In the genomic region with DNA sequence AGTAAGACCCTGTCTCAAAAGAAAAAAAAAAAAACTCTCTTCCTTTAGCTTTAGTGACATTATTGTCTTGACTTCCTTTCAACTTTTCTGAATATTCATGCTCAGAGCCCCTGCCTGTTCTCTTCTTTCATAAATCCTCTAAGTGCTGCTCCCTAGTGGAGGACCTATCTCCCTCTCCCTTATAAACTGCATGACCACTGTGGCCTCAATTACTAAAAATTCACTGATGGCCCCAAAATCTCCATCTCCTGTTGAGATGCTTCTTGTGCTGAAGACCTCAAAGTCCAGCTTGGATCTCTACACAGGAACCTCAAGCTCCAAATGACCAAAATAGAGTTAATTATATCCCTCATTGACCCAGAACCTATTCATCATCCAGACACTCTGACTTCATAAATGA, we compare ENCODE assay signal across 10 cellular contexts. TPM values are rescaled to one million over a fixed set of nuclear protein-coding genes. Genes with fewer than 3 reads are reported as not detected.
DNase-seq lines count a peak whose midpoint lies in the region; ATAC-seq and TF ChIP-seq lines count a peak whose summit lies in the region.
"Had no signal": no experiment of that assay in that cellular context is flagged by ENCODE, and none has a peak within 500 bp of the region (broad histone marks: within the 10 kb centered on the region; RNA-seq: fewer than 3 reads in every experiment).

No MANE protein-coding gene starts in this region.

- H3K9me3 ChIP-seq in DOHH2 (ENCODE audit: control insufficient read depth, insufficient read depth, low read length) (no peaks in the 10 kb centered on the region), right lobe of liver (no peaks in the 10 kb centered on the region)

- ATAC-seq in right lobe of liver = peak in 3 of 4 donors; percentile 36 to 47 (median 45)
- no peak for ATAC-seq in HG03159 (IDR thresholded peaks at IDR 0.05; ENCODE audit: unreplicated experiment)
- no peak for ATAC-seq in HG02970 (IDR thresholded peaks at IDR 0.05; ENCODE audit: low FRiP score, unreplicated experiment)

- H3K4me2 ChIP-seq in DOHH2 (ENCODE audit: low read length) = no peak overlapping the region

- DNase-seq in GM20000 (ENCODE audit: low spot score) (peak; percentile 45), RPMI8226 (peak; percentile 7), right lobe of liver (no peak)
- DNase-seq in stimulated activated CD4-positive, alpha-beta T cell treated with anti-CD3 and anti-CD28 coated beads, Interleukin-15, amount 100 ng/mL, for 24 hours = no peak
- DNase-seq: amniotic stem cell, NCI-H1436 treated with DMSO at 0.1 percent for 48 hours had no signal

- H3K4me3 ChIP-seq in DOHH2 (ENCODE audit: low read length) = no peak overlapping the region
- H3K4me3 ChIP-seq in right lobe of liver = no peak overlapping the region

- TF ChIP-seq CTCF in DOHH2 (IDR thresholded peaks at IDR 0.05; ENCODE audit: low read depth, low read length, poor library complexity, severe bottlenecking) = peak; percentile 56
- peak; percentile 17 for TF ChIP-seq CTCF in GM20000 (IDR thresholded peaks at IDR 0.05; ENCODE audit: extremely low read depth, missing control alignments)
- TF ChIP-seq CTCF in right lobe of liver (IDR thresholded peaks at IDR 0.05) = peak in 3 of 4 donors; percentile 18 to 38 (median 28)

- no peaks in the 10 kb centered on the region for H3K4me1 ChIP-seq in DOHH2 (ENCODE audit: control insufficient read depth, low read length)
- H3K4me1 ChIP-seq in right lobe of liver = no peaks in the 10 kb centered on the region

- H3K27ac ChIP-seq in DOHH2 (ENCODE audit: low read depth, low read length) (no peak overlapping the region), right lobe of liver (no peak overlapping the region)

- no peaks in the 10 kb centered on the region for H3K9me2 ChIP-seq in DOHH2 (replicated peaks; ENCODE audit: control insufficient read depth, low read length)

- no peaks in the 10 kb centered on the region for H3K36me3 ChIP-seq in DOHH2 (ENCODE audit: control insufficient read depth, low read length)
- H3K36me3 ChIP-seq in right lobe of liver = no peaks in the 10 kb centered on the region

- H3K27me3 ChIP-seq in DOHH2 (ENCODE audit: control insufficient read depth, low read length) (no peaks in the 10 kb centered on the region), right lobe of liver (no peaks in the 10 kb centered on the region)

- no peaks in the 10 kb centered on the region for H3F3A ChIP-seq in DOHH2 (ENCODE audit: control insufficient read depth, insufficient read depth)

- H3K79me2 ChIP-seq in DOHH2 (ENCODE audit: control insufficient read depth, low read length) = no peaks in the 10 kb centered on the region

- no peak for TF ChIP-seq POLR2A in right lobe of liver (IDR thresholded peaks at IDR 0.05)

- H4K20me1 ChIP-seq in DOHH2 (ENCODE audit: control insufficient read depth, insufficient read depth, low read depth, low read length) = no peaks in the 10 kb centered on the region

- intact Hi-C loops in right lobe of liver (cut with DNase I) = no loop called here

RNA-seq across cellular contexts. Expression of gene ITLN1, which starts 7.8 kb away (rescaled TPM):
- total RNA-seq in right lobe of liver = 1 to 10 TPM in 4 of 6 experiments, under 1 TPM in 1, not detected in 1; 0.90 to 5.1 (median 2.4) TPM
- total RNA-seq: RPMI7951 had no signal

RNA-seq across cellular contexts. Expression of gene CD244, which starts 14.5 kb away (rescaled TPM):
- 1 to 10 TPM in 4 of 6 experiments, under 1 TPM in 2; 0.88 to 2.0 (median 1.2) TPM for total RNA-seq in right lobe of liver
- total RNA-seq: RPMI7951 had no signal

Comparison
In these comparisons a context has a peak if more than half of its experiments do, and no peak if none do; other contexts are left out.
1. DNase-seq: peak in GM20000 (single experiment) and RPMI8226 (single experiment); none in right lobe of liver (0 of 3) and stimulated activated CD4-positive, alpha-beta T cell treated with anti-CD3 and anti-CD28 coated beads, Interleukin-15, amount 100 ng/mL, for 24 hours (single experiment).
2. ATAC-seq: peak in right lobe of liver (3 of 4); none in HG03159 (single experiment) and HG02970 (single experiment).
3. Peak in every context shown above with its lines, with median percentiles within 50 percentile points of each other: CTCF ChIP-seq.